ENCODE assay signal across 26 cellular contexts in genomic region chr14:101202627-101203404, GRCh38.
DNase-seq lines count a peak whose midpoint lies in the region; ATAC-seq and TF ChIP-seq lines count a peak whose summit lies in the region.
"Had no signal": no experiment of that assay in that cellular context is flagged by ENCODE, and none has a peak within 500 bp of the region (broad histone marks: within the 10 kb centered on the region; RNA-seq: fewer than 3 reads in every experiment).

No MANE protein-coding gene starts in this region.

- intact Hi-C loops in upper lobe of right lung (cut with DNase I): no loop called here

- peaks cover 14% of the 10 kb centered on the region for H3K9me3 ChIP-seq in upper lobe of right lung
- H3K9me3 ChIP-seq: SJSA1 had no signal

- H3K27ac ChIP-seq in coronary artery (no peak overlapping the region), upper lobe of right lung (no peak overlapping the region)
- H3K27ac ChIP-seq: brain microvascular endothelial cell, GM23248, psoas muscle, SJSA1 had no signal

- ATAC-seq in omental fat pad (ENCODE audit: low FRiP score): no peak
- ATAC-seq in upper lobe of right lung: no peak
- ATAC-seq in GM21526 (IDR thresholded peaks at IDR 0.05; ENCODE audit: low FRiP score, unreplicated experiment): no peak
- no peak for ATAC-seq in HG03521 (IDR thresholded peaks at IDR 0.05; ENCODE audit: unreplicated experiment)
- ATAC-seq: activated naive CD4-positive, alpha-beta T cell treated with anti-CD3 and anti-CD28 coated beads, Interleukin-2, amount 50 U/mL, for 72 hours; left colon; psoas muscle; stimulated activated effector memory CD8-positive, alpha-beta T cell treated with anti-CD3 and anti-CD28 coated beads, Interleukin-12 subunit alpha, Interleukin-12 subunit beta, amount 100 ng/mL, for 72 hours had no signal

- H3K4me1 ChIP-seq in upper lobe of right lung: no peaks in the 10 kb centered on the region
- H3K4me1 ChIP-seq: psoas muscle, SJSA1 had no signal

- no peaks in the 10 kb centered on the region for H3K36me3 ChIP-seq in upper lobe of right lung
- H3K36me3 ChIP-seq: brain microvascular endothelial cell, SJSA1 had no signal

- TF ChIP-seq CTCF in coronary artery (IDR thresholded peaks at IDR 0.05) (no peak), omental fat pad (IDR thresholded peaks at IDR 0.05) (no peak), upper lobe of right lung (IDR thresholded peaks at IDR 0.05) (no peak)

- H3K4me3 ChIP-seq in coronary artery (no peak overlapping the region), upper lobe of right lung (no peak overlapping the region)
- H3K4me3 ChIP-seq: GM23248, psoas muscle, SJSA1 had no signal

- DNase-seq in activated effector memory CD4-positive, alpha-beta T cell treated with anti-CD3 and anti-CD28 coated beads, Interleukin-2, amount 50 U/mL, for 16 hours: peak; percentile 42
- no peak for DNase-seq in activated effector memory CD4-positive, alpha-beta T cell treated with Interleukin-2 at 50 U/mL for 16 hours
- DNase-seq in coronary artery (ENCODE audit: low spot score) (peak; percentile 60), omental fat pad (ENCODE audit: low spot score) (peak; percentile 11), upper lobe of right lung (peak; percentile 46), epidermal melanocyte (ENCODE audit: insufficient read length, low spot score) (no peak)
- DNase-seq: activated CD4-positive, CD25-positive, alpha-beta regulatory T cell; amygdala; brain microvascular endothelial cell; Calu3; GM23248; hippocampal formation; IMR-90; left colon; MV-4-11; NCI-H146; NCI-H510A treated with DMSO at 0.1 percent for 48 hours; stimulated activated CD4-positive, alpha-beta T cell treated with anti-CD3 and anti-CD28 coated beads, Interleukin-15, amount 100 ng/mL, for 24 hours; stimulated activated CD4-positive, alpha-beta T cell treated with anti-CD3 and anti-CD28 coated beads, Interleukin-4, amount 100 ng/mL, for 4 hours; trophoblast cell had no signal

- H3K27me3 ChIP-seq in upper lobe of right lung: no peaks in the 10 kb centered on the region
- H3K27me3 ChIP-seq: brain microvascular endothelial cell, SJSA1 had no signal

Comparison
In these comparisons a context has a peak if more than half of its experiments do, and no peak if none do; other contexts are left out.
1. DNase-seq: peak in activated effector memory CD4-positive, alpha-beta T cell treated with anti-CD3 and anti-CD28 coated beads, Interleukin-2, amount 50 U/mL, for 16 hours (single experiment), coronary artery (single experiment), omental fat pad (single experiment) and upper lobe of right lung (single experiment); none in activated effector memory CD4-positive, alpha-beta T cell treated with Interleukin-2 at 50 U/mL for 16 hours (single experiment) and epidermal melanocyte (single experiment).